28 cellular contexts compared by ENCODE assay signal in the genomic region with DNA sequence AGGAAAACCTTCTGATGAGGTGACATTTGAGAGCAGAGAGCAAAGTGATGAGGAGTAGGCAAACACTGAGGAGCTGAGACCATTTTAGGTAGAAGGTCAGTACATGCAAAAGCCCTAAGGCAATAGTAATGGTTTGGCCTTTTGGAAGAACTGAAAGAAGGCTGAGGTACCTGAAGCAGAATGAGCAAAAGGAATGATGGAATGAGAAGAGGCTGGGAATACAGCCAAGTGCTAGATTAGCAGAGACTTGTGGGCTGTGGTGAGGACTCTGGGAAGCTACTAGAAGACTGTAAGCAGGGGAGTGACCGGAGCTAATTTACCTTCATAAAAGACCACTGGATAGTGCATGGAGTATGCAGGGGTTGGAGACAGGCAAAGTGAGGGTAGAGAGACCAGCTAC.
A peak's percentile ranks its signal among the peaks of the same experiment; 100 is the strongest.
DNase-seq lines count a peak whose midpoint lies in the region; ATAC-seq and TF ChIP-seq lines count a peak whose summit lies in the region.
"Had no signal": no experiment of that assay in that cellular context is flagged by ENCODE, and none has a peak within 500 bp of the region (broad histone marks: within the 10 kb centered on the region; RNA-seq: fewer than 3 reads in every experiment).

No MANE protein-coding gene starts in this region.

- no TSS peak for BruUV-seq in PC-3 (replicated peaks; lab: Mats Ljungman, UMichigan)

- H3K27ac ChIP-seq in PC-3 (ENCODE audit: low read length) (no peak overlapping the region), tibial artery (no peak overlapping the region)
- H3K27ac ChIP-seq: 22Rv1, neutrophil, testis had no signal

- no peak overlapping the region for H3K4me3 ChIP-seq in PC-3 (ENCODE audit: low read length)
- H3K4me3 ChIP-seq in tibial artery: no peak overlapping the region
- H3K4me3 ChIP-seq: lung, testis had no signal

- CTCF ChIA-PET in activated CD4-positive, alpha-beta T cell treated with anti-CD3 and anti-CD28 coated beads, Interleukin-2, amount 10 ng/mL, durations not matched to agents 7 days and 5 days (lab: Charles Lee): interaction anchor here (0.5 to 2.6 kb wide), 5 partner anchors 9 to 95 kb away, joined by 3 to 8 read pairs (median 4); no protein-coding TSS in a partner anchor
- CTCF ChIA-PET in PC-3 (lab: Charles Lee): interaction anchor here (0.6 kb wide), 1 partner anchor 9 kb away, joined by 5 read pairs; no protein-coding TSS in a partner anchor

- TF ChIP-seq CTCF in PC-3 (conservative IDR thresholded peaks at IDR 0.05; ENCODE audit: low read depth, low read length) (no peak), tibial artery (IDR thresholded peaks at IDR 0.05) (no peak)

- H3K9me3 ChIP-seq in PC-3 (ENCODE audit: low read length): no peaks in the 10 kb centered on the region
- H3K9me3 ChIP-seq in tibial artery: peaks cover 0 to 3% (median 0%) of the 10 kb centered on the region in 3 donors
- H3K9me3 ChIP-seq: neutrophil, testis had no signal

- in situ Hi-C loops in G401 (cut with HindIII; ENCODE audit: low sequenced_read_pairs): no loop called here

- H3K36me3 ChIP-seq in PC-3 (ENCODE audit: low read depth, low read length): no peaks in the 10 kb centered on the region
- no peaks in the 10 kb centered on the region for H3K36me3 ChIP-seq in tibial artery
- H3K36me3 ChIP-seq: neutrophil had no signal

- POLR2A ChIA-PET in activated CD4-positive, alpha-beta T cell treated with anti-CD3 and anti-CD28 coated beads, Interleukin-2, amount 10 ng/mL, durations not matched to agents 7 days and 5 days (lab: Charles Lee): no interaction called here
- POLR2A ChIA-PET in PC-3 (lab: Charles Lee; ENCODE audit: unreplicated experiment): no interaction called here

- peaks cover 38% of the 10 kb centered on the region for H3K4me1 Mint-ChIP-seq in activated CD4-positive, alpha-beta T cell treated with anti-CD3 and anti-CD28 coated beads, Interleukin-2, amount 10 ng/mL, durations not matched to agents 7 days and 5 days
- H3K4me1 Mint-ChIP-seq: activated B cell treated with CpG ODN at 0.5 μM for 24 hours; stimulated activated memory B cell treated with anti-CD40 and anti-IgM and Interleukin-4, amounts not matched to agents 10 μg/mL and 1 μg/mL and 100 μg/mL, for 72 hours had no signal

- H3K4me1 ChIP-seq in PC-3 (ENCODE audit: insufficient read depth, low read length) (no peaks in the 10 kb centered on the region), tibial artery (no peaks in the 10 kb centered on the region)
- H3K4me1 ChIP-seq: testis had no signal

- no peak overlapping the region for H3K4me3 Mint-ChIP-seq in activated CD4-positive, alpha-beta T cell treated with anti-CD3 and anti-CD28 coated beads, Interleukin-2, amount 10 ng/mL, durations not matched to agents 7 days and 5 days
- H3K4me3 Mint-ChIP-seq: activated B cell treated with CpG ODN at 0.5 μM for 24 hours; activated CD8-positive, alpha-beta T cell treated with anti-CD3 and anti-CD28 coated beads for 36 hours; activated naive CD8-positive, alpha-beta T cell treated with anti-CD3 and anti-CD28 coated beads, Interleukin-2, amount 50 U/mL, for 24 hours; stimulated activated memory B cell treated with anti-CD40 and anti-IgM and Interleukin-4, amounts not matched to agents 10 μg/mL and 1 μg/mL and 100 μg/mL, for 72 hours had no signal

- H3F3A ChIP-seq in PC-3 (ENCODE audit: low read length, unreplicated experiment): no peaks in the 10 kb centered on the region

- no peak for DNase-seq in activated CD4-positive, alpha-beta T cell treated with anti-CD3 and anti-CD28 coated beads, Interleukin-2, amount 10 ng/mL, durations not matched to agents 7 days and 5 days
- DNase-seq in activated CD4-positive, alpha-beta T cell treated with anti-CD3 and anti-CD28 coated beads for 48 hours: no peak
- peak; percentile 21 for DNase-seq in PC-3
- DNase-seq in fibroblast of peridontal ligament (ENCODE audit: extremely low read depth): peak; percentile 16
- no peak for DNase-seq in tibial artery
- no peak for DNase-seq in NCI-H526 treated with DMSO at 0.1 percent for 48 hours (lab: John Stamatoyannopoulos, UW)
- no peak for DNase-seq in G401 (ENCODE audit: low spot score)
- DNase-seq: activated B cell treated with CpG ODN at 0.5 μM for 24 hours; activated CD8-positive, alpha-beta T cell treated with anti-CD3 and anti-CD28 coated beads for 36 hours; activated effector memory CD4-positive, alpha-beta T cell treated with anti-CD3 and anti-CD28 coated beads, Interleukin-2, amount 50 U/mL, for 16 hours; activated naive CD8-positive, alpha-beta T cell treated with anti-CD3 and anti-CD28 coated beads, Interleukin-2, amount 50 U/mL, for 24 hours; activated T-cell treated with anti-CD3 and anti-CD28 coated beads for 4 hours; central memory CD4-positive, alpha-beta T cell; COR-L47; erythroblast; HCEC 1CT; NCI-H187; OCI-M1; Right ventricle myocardium superior; small intestine; stimulated activated CD4-positive, alpha-beta T cell treated with anti-CD3 and anti-CD28 coated beads, Interleukin-2, amount 100 ng/mL, for 24 hours; T1000; testis had no signal

- peaks cover 6% of the 10 kb centered on the region for H3K9me3 Mint-ChIP-seq in activated CD4-positive, alpha-beta T cell treated with anti-CD3 and anti-CD28 coated beads, Interleukin-2, amount 10 ng/mL, durations not matched to agents 7 days and 5 days

- no peaks in the 10 kb centered on the region for H4K20me1 ChIP-seq in PC-3 (ENCODE audit: low read length)

- no peaks in the 10 kb centered on the region for H3K9me2 ChIP-seq in PC-3 (replicated peaks; ENCODE audit: low read length)

- H2AFZ ChIP-seq in PC-3 (ENCODE audit: low read length): no peak overlapping the region

- H3K79me2 ChIP-seq in PC-3 (ENCODE audit: low read length): no peaks in the 10 kb centered on the region

- H3K27me3 ChIP-seq in PC-3 (ENCODE audit: low read length): no peaks in the 10 kb centered on the region
- H3K27me3 ChIP-seq in tibial artery: no peaks in the 10 kb centered on the region
- H3K27me3 ChIP-seq: neutrophil, testis had no signal

- H3K27me3 Mint-ChIP-seq in activated CD4-positive, alpha-beta T cell treated with anti-CD3 and anti-CD28 coated beads, Interleukin-2, amount 10 ng/mL, durations not matched to agents 7 days and 5 days: no peaks in the 10 kb centered on the region
- H3K27me3 Mint-ChIP-seq: activated B cell treated with CpG ODN at 0.5 μM for 24 hours; activated CD8-positive, alpha-beta T cell treated with anti-CD3 and anti-CD28 coated beads for 36 hours; activated naive CD8-positive, alpha-beta T cell treated with anti-CD3 and anti-CD28 coated beads, Interleukin-2, amount 50 U/mL, for 24 hours; stimulated activated memory B cell treated with anti-CD40 and anti-IgM and Interleukin-4, amounts not matched to agents 10 μg/mL and 1 μg/mL and 100 μg/mL, for 72 hours had no signal

- peaks cover 7% of the 10 kb centered on the region for H3K36me3 Mint-ChIP-seq in activated CD4-positive, alpha-beta T cell treated with anti-CD3 and anti-CD28 coated beads, Interleukin-2, amount 10 ng/mL, durations not matched to agents 7 days and 5 days (ENCODE audit: low read depth)

- H3K4me2 ChIP-seq in PC-3 (ENCODE audit: low read length): no peak overlapping the region

- ATAC-seq in PC-3: no peak
- no peak for ATAC-seq in GM21737 (IDR thresholded peaks at IDR 0.05; ENCODE audit: unreplicated experiment)
- ATAC-seq: activated CD8-positive, alpha-beta T cell treated with anti-CD3 and anti-CD28 coated beads for 36 hours; activated naive CD8-positive, alpha-beta T cell treated with anti-CD3 and anti-CD28 coated beads, Interleukin-2, amount 50 U/mL, for 24 hours; stimulated activated memory B cell treated with anti-CD40 and anti-IgM and Interleukin-4, amounts not matched to agents 10 μg/mL and 1 μg/mL and 100 μg/mL, for 72 hours had no signal

- no peak overlapping the region for H3K9ac ChIP-seq in PC-3 (ENCODE audit: low read length)

- H3K27ac Mint-ChIP-seq in activated CD4-positive, alpha-beta T cell treated with anti-CD3 and anti-CD28 coated beads, Interleukin-2, amount 10 ng/mL, durations not matched to agents 7 days and 5 days: peak overlapping the region; percentile 19
- H3K27ac Mint-ChIP-seq: activated B cell treated with CpG ODN at 0.5 μM for 24 hours; activated CD8-positive, alpha-beta T cell treated with anti-CD3 and anti-CD28 coated beads for 36 hours; activated naive CD8-positive, alpha-beta T cell treated with anti-CD3 and anti-CD28 coated beads, Interleukin-2, amount 50 U/mL, for 24 hours; stimulated activated memory B cell treated with anti-CD40 and anti-IgM and Interleukin-4, amounts not matched to agents 10 μg/mL and 1 μg/mL and 100 μg/mL, for 72 hours had no signal

- intact Hi-C loops in PC-3 (cut with micrococcal nuclease) (no loop called here), tibial artery (cut with DNase I; ENCODE audit: low total_unique reads) (no loop called here)

Comparison
In these comparisons a context has a peak if more than half of its experiments do, and no peak if none do; other contexts are left out.
1. DNase-seq: peak in PC-3 (single experiment) and fibroblast of peridontal ligament (single experiment); none in activated CD4-positive, alpha-beta T cell treated with anti-CD3 and anti-CD28 coated beads, Interleukin-2, amount 10 ng/mL, durations not matched to agents 7 days and 5 days (single experiment), activated CD4-positive, alpha-beta T cell treated with anti-CD3 and anti-CD28 coated beads for 48 hours (single experiment), tibial artery (0 of 2), NCI-H526 treated with DMSO at 0.1 percent for 48 hours (single experiment) and G401 (single experiment).